In the genomic region with DNA sequence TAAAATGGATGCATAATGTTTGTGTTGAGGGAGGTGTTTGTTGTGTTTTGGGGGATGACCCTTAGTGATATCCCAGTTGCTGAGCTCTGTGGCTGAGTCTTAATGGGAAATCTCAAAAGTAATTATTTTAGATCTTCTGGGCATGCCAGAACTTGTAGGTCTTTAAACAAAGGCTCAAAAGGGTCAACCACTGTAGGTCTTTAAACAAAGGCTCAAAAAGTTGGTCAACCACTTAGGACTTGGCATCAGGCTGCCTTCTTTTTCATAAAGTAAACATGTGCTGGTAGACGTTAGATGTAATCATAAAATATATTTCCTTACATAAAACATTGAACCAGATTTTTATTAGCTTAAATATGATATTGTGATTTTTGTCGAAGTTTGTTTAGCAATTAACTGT, we compare ENCODE assay signal across 23 cellular contexts.
DNase-seq lines count a peak whose midpoint lies in the region; ATAC-seq and TF ChIP-seq lines count a peak whose summit lies in the region.
"Had no signal": no experiment of that assay in that cellular context is flagged by ENCODE, and none has a peak within 500 bp of the region (broad histone marks: within the 10 kb centered on the region; RNA-seq: fewer than 3 reads in every experiment).

No MANE protein-coding gene starts in this region.

- H3K9me3 Mint-ChIP-seq in mesothelial cell of epicardium: no peaks in the 10 kb centered on the region
- H3K9me3 Mint-ChIP-seq: activated T-helper 2 cell treated with anti-CD3 and anti-CD28 coated beads, Interferon-gamma antibody, Interleukin-2, Interleukin-4, amounts not matched to agents 10 μg/mL and 5 μg/mL and 100 μg/mL, durations not matched to agents 14 hours and 24 hours and 36 hours had no signal

- DNase-seq in NCI-H345 (lab: John Stamatoyannopoulos, UW) (peak; percentile 15), NCI-H345 treated with DMSO at 0.1 percent for 48 hours (lab: John Stamatoyannopoulos, UW; ENCODE audit: unreplicated experiment) (no peak), LoVo (ENCODE audit: low spot score) (peak; percentile 45), T-helper 17 cell (no peak), mesothelial cell of epicardium (ENCODE audit: low spot score in 2 of 2, unreplicated experiment in 2 of 2) (no peak), right cardiac atrium (no peak), UCSD-AML1 (lab: John Stamatoyannopoulos, UW; ENCODE audit: unreplicated experiment) (no peak), nucleus accumbens (lab: John Stamatoyannopoulos, UW) (no peak)
- DNase-seq: activated CD4-positive, CD25-positive, alpha-beta regulatory T cell treated with anti-CD3 and anti-CD28 coated beads, Interleukin-2, amount 50 U/mL, for 72 hours; brain microvascular endothelial cell; foreskin keratinocyte; islet precursor cell; naive thymus-derived CD8-positive, alpha-beta T cell; NCI-H2227 treated with DMSO at 0.1 percent for 48 hours; ovary; right lobe of liver; RPMI8226; stimulated activated CD8-positive, alpha-beta memory T cell treated with anti-CD3 and anti-CD28 coated beads, Interleukin-4, amount 100 ng/mL, for 48 hours; upper lobe of left lung had no signal

- H3K4me3 Mint-ChIP-seq in T-helper 17 cell (no peak overlapping the region), mesothelial cell of epicardium (no peak overlapping the region)
- H3K4me3 Mint-ChIP-seq: B cell had no signal

- H3K4me3 ChIP-seq in right cardiac atrium (ENCODE audit: low read length): no peak overlapping the region
- H3K4me3 ChIP-seq: ovary, right lobe of liver, upper lobe of left lung had no signal

- no peak for TF ChIP-seq CTCF in mesothelial cell of epicardium (IDR thresholded peaks at IDR 0.05; ENCODE audit: unreplicated experiment)

- ATAC-seq in T-helper 17 cell: no peak
- ATAC-seq in right cardiac atrium: no peak
- ATAC-seq: foreskin keratinocyte; naive thymus-derived CD8-positive, alpha-beta T cell; right lobe of liver; SK-N-SH treated with all-trans-retinoic acid at 6 μM for 48 hours had no signal

- H3K27ac Mint-ChIP-seq in T-helper 17 cell (peak overlapping the region; percentile 88), mesothelial cell of epicardium (peak overlapping the region; percentile 31)
- H3K27ac Mint-ChIP-seq: activated T-helper 2 cell treated with anti-CD3 and anti-CD28 coated beads, Interferon-gamma antibody, Interleukin-2, Interleukin-4, amounts not matched to agents 10 μg/mL and 5 μg/mL and 100 μg/mL, durations not matched to agents 14 hours and 24 hours and 36 hours; B cell had no signal

- H3K27me3 ChIP-seq in right cardiac atrium (ENCODE audit: control insufficient read depth, insufficient read depth): no peaks in the 10 kb centered on the region
- H3K27me3 ChIP-seq: brain microvascular endothelial cell, foreskin keratinocyte, ovary, right lobe of liver, upper lobe of left lung had no signal

- H3K27me3 Mint-ChIP-seq in T-helper 17 cell: no peaks in the 10 kb centered on the region
- no peaks in the 10 kb centered on the region for H3K27me3 Mint-ChIP-seq in mesothelial cell of epicardium (ENCODE audit: low read depth)
- H3K27me3 Mint-ChIP-seq: B cell; naive thymus-derived CD8-positive, alpha-beta T cell had no signal

- peaks cover 14% of the 10 kb centered on the region for H3K36me3 Mint-ChIP-seq in T-helper 17 cell (ENCODE audit: low read depth)
- peaks cover 11% of the 10 kb centered on the region for H3K36me3 Mint-ChIP-seq in mesothelial cell of epicardium

- H3K27ac ChIP-seq in right cardiac atrium (ENCODE audit: low read length): no peak overlapping the region
- H3K27ac ChIP-seq: brain microvascular endothelial cell, epithelial cell of prostate, foreskin keratinocyte, ovary, right lobe of liver had no signal

- H3K4me1 Mint-ChIP-seq in T-helper 17 cell (peaks cover 38% of the 10 kb centered on the region), mesothelial cell of epicardium (peaks cover 26% of the 10 kb centered on the region)

- H3K4me1 ChIP-seq in right cardiac atrium (ENCODE audit: control insufficient read depth, insufficient read depth, low read length): no peaks in the 10 kb centered on the region
- H3K4me1 ChIP-seq: foreskin keratinocyte, right lobe of liver had no signal

- WGBS in right cardiac atrium: 83% methylated on average over 2 of the region's 2 CpGs

- H3K9me3 ChIP-seq in T-helper 17 cell (ENCODE audit: control insufficient read depth, low read length, poor library complexity, severe bottlenecking): no peaks in the 10 kb centered on the region
- H3K9me3 ChIP-seq in right cardiac atrium (ENCODE audit: control insufficient read depth, low read length): no peaks in the 10 kb centered on the region
- H3K9me3 ChIP-seq: ovary, right lobe of liver, upper lobe of left lung had no signal

- intact Hi-C loops in right cardiac atrium (cut with DNase I): no loop called here

Comparison
In these comparisons a context has a peak if more than half of its experiments do, and no peak if none do; other contexts are left out.
1. DNase-seq: peak in NCI-H345 (single experiment) and LoVo (single experiment); none in NCI-H345 treated with DMSO at 0.1 percent for 48 hours (single experiment), T-helper 17 cell (0 of 3), mesothelial cell of epicardium (0 of 2), right cardiac atrium (0 of 3), UCSD-AML1 (single experiment) and nucleus accumbens (0 of 56).